ENCODE assay signal across 38 cellular contexts in genomic region chr19:54560881-54561385, GRCh38. TPM values are rescaled to one million over a fixed set of nuclear protein-coding genes. Genes with fewer than 3 reads are reported as not detected.
"Had no signal": no experiment of that assay in that cellular context is flagged by ENCODE, and none has a peak within 500 bp of the region (broad histone marks: within the 10 kb centered on the region; RNA-seq: fewer than 3 reads in every experiment).

No MANE protein-coding gene starts in this region.

- H3K4me1 Mint-ChIP-seq: activated CD4-positive, alpha-beta T cell treated with anti-CD3 and anti-CD28 coated beads, Interleukin-2, amount 10 ng/mL, durations not matched to agents 24 days and 14 days; activated naive CD8-positive, alpha-beta T cell treated with anti-CD3 and anti-CD28 coated beads for 36 hours; brain; nephron; stimulated activated memory B cell treated with anti-CD40 and anti-IgM and Interleukin-4, amounts not matched to agents 10 μg/mL and 1 μg/mL and 100 μg/mL, for 72 hours had no signal

- H3K27ac Mint-ChIP-seq: activated CD4-positive, alpha-beta memory T cell treated with anti-CD3 and anti-CD28 coated beads for 36 hours; activated CD4-positive, alpha-beta T cell treated with anti-CD3 and anti-CD28 coated beads, Interleukin-2, amount 10 ng/mL, durations not matched to agents 24 days and 14 days; activated naive CD4-positive, alpha-beta T cell treated with anti-CD3 and anti-CD28 coated beads for 36 hours; activated naive CD8-positive, alpha-beta T cell treated with anti-CD3 and anti-CD28 coated beads for 36 hours; activated T-helper 1 cell treated with anti-CD3 and anti-CD28 coated beads, Interleukin-12 subunit alpha, Interleukin-12 subunit beta, Interleukin-2, Interleukin-4 antibody, amounts not matched to agents 30 ng/mL and 10 ng/mL and 1 ng/mL, durations not matched to agents 14 hours and 24 hours and 36 hours; brain; nephron; stimulated activated memory B cell treated with anti-CD40 and anti-IgM and Interleukin-4, amounts not matched to agents 10 μg/mL and 1 μg/mL and 100 μg/mL, for 72 hours had no signal

- H3K36me3 Mint-ChIP-seq: activated CD4-positive, alpha-beta memory T cell treated with anti-CD3 and anti-CD28 coated beads for 36 hours; activated naive CD8-positive, alpha-beta T cell treated with anti-CD3 and anti-CD28 coated beads for 36 hours; brain; stimulated activated memory B cell treated with anti-CD40 and anti-IgM and Interleukin-4, amounts not matched to agents 10 μg/mL and 1 μg/mL and 100 μg/mL, for 72 hours had no signal

- H3K9me3 Mint-ChIP-seq: activated CD4-positive, alpha-beta memory T cell treated with anti-CD3 and anti-CD28 coated beads for 36 hours; activated CD4-positive, alpha-beta T cell treated with anti-CD3 and anti-CD28 coated beads, Interleukin-2, amount 10 ng/mL, durations not matched to agents 24 days and 14 days; activated naive CD4-positive, alpha-beta T cell treated with anti-CD3 and anti-CD28 coated beads for 36 hours; activated naive CD8-positive, alpha-beta T cell treated with anti-CD3 and anti-CD28 coated beads for 36 hours; activated T-helper 1 cell treated with anti-CD3 and anti-CD28 coated beads, Interleukin-12 subunit alpha, Interleukin-12 subunit beta, Interleukin-2, Interleukin-4 antibody, amounts not matched to agents 30 ng/mL and 10 ng/mL and 1 ng/mL, durations not matched to agents 14 hours and 24 hours and 36 hours; stimulated activated memory B cell treated with anti-CD40 and anti-IgM and Interleukin-4, amounts not matched to agents 10 μg/mL and 1 μg/mL and 100 μg/mL, for 72 hours had no signal

- DNase-seq: activated CD4-positive, alpha-beta memory T cell treated with anti-CD3 and anti-CD28 coated beads for 36 hours; activated CD4-positive, alpha-beta T cell treated with anti-CD3 and anti-CD28 coated beads, Interleukin-2, amount 10 ng/mL, durations not matched to agents 24 days and 14 days; activated CD4-positive, CD25-positive, alpha-beta regulatory T cell treated with anti-CD3 and anti-CD28 coated beads, Interleukin-2, amount 50 U/mL, for 72 hours; activated CD8-positive, alpha-beta memory T cell treated with anti-CD3 and anti-CD28 coated beads, Interleukin-2, amount 50 U/mL, for 4 hours; activated effector memory CD4-positive, alpha-beta T cell treated with anti-CD3 and anti-CD28 coated beads, Interleukin-2, amount 50 U/mL, for 16 hours; activated naive CD4-positive, alpha-beta T cell treated with anti-CD3 and anti-CD28 coated beads for 36 hours; activated naive CD8-positive, alpha-beta T cell treated with anti-CD3 and anti-CD28 coated beads for 36 hours; activated T-cell treated with anti-CD3 and anti-CD28 coated beads, Interleukin-2, amount 50 U/mL, for 1 hour; aorta; cerebellar nuclear complex; colonic mucosa; dorsolateral prefrontal cortex; effector memory CD4-positive, alpha-beta T cell; left cardiac atrium; mammary epithelial cell; retina; sigmoid colon; small intestine; stimulated activated CD4-positive, alpha-beta T cell treated with anti-CD3 and anti-CD28 coated beads, Interleukin-4, amount 100 ng/mL, for 24 hours; stomach; T-helper 9 cell; thyroid gland; WERI-Rb-1 had no signal

- H3K4me3 Mint-ChIP-seq: activated CD4-positive, alpha-beta memory T cell treated with anti-CD3 and anti-CD28 coated beads for 36 hours; activated CD4-positive, alpha-beta T cell treated with anti-CD3 and anti-CD28 coated beads, Interleukin-2, amount 10 ng/mL, durations not matched to agents 24 days and 14 days; activated naive CD4-positive, alpha-beta T cell treated with anti-CD3 and anti-CD28 coated beads for 36 hours; activated naive CD8-positive, alpha-beta T cell treated with anti-CD3 and anti-CD28 coated beads for 36 hours; activated T-helper 1 cell treated with anti-CD3 and anti-CD28 coated beads, Interleukin-12 subunit alpha, Interleukin-12 subunit beta, Interleukin-2, Interleukin-4 antibody, amounts not matched to agents 30 ng/mL and 10 ng/mL and 1 ng/mL, durations not matched to agents 14 hours and 24 hours and 36 hours; brain; nephron; stimulated activated memory B cell treated with anti-CD40 and anti-IgM and Interleukin-4, amounts not matched to agents 10 μg/mL and 1 μg/mL and 100 μg/mL, for 72 hours had no signal

RNA-seq across cellular contexts. Expression of gene LILRA2, which starts 12.7 kb away (rescaled TPM):
- total RNA-seq: activated CD4-positive, alpha-beta memory T cell treated with anti-CD3 and anti-CD28 coated beads for 36 hours; activated CD4-positive, alpha-beta T cell treated with anti-CD3 and anti-CD28 coated beads, Interleukin-2, amount 10 ng/mL, durations not matched to agents 24 days and 14 days; activated CD8-positive, alpha-beta memory T cell treated with anti-CD3 and anti-CD28 coated beads for 36 hours; activated naive CD4-positive, alpha-beta T cell treated with anti-CD3 and anti-CD28 coated beads for 36 hours; activated naive CD8-positive, alpha-beta T cell treated with anti-CD3 and anti-CD28 coated beads for 36 hours; activated T-helper 1 cell treated with anti-CD3 and anti-CD28 coated beads, Interleukin-12 subunit alpha, Interleukin-12 subunit beta, Interleukin-2, Interleukin-4 antibody, amounts not matched to agents 30 ng/mL and 10 ng/mL and 1 ng/mL, durations not matched to agents 14 hours and 24 hours and 36 hours; cardiac muscle cell; epithelial cell of proximal tubule; fibroblast of lung; fibroblast of villous mesenchyme; hepatocyte; mammary epithelial cell; osteoblast had no signal

RNA-seq across cellular contexts. Expression of gene LILRA1, which starts 32.5 kb away (rescaled TPM):
- total RNA-seq: activated CD4-positive, alpha-beta memory T cell treated with anti-CD3 and anti-CD28 coated beads for 36 hours; activated CD4-positive, alpha-beta T cell treated with anti-CD3 and anti-CD28 coated beads, Interleukin-2, amount 10 ng/mL, durations not matched to agents 24 days and 14 days; activated CD8-positive, alpha-beta memory T cell treated with anti-CD3 and anti-CD28 coated beads for 36 hours; activated naive CD4-positive, alpha-beta T cell treated with anti-CD3 and anti-CD28 coated beads for 36 hours; activated naive CD8-positive, alpha-beta T cell treated with anti-CD3 and anti-CD28 coated beads for 36 hours; activated T-helper 1 cell treated with anti-CD3 and anti-CD28 coated beads, Interleukin-12 subunit alpha, Interleukin-12 subunit beta, Interleukin-2, Interleukin-4 antibody, amounts not matched to agents 30 ng/mL and 10 ng/mL and 1 ng/mL, durations not matched to agents 14 hours and 24 hours and 36 hours; cardiac muscle cell; epithelial cell of proximal tubule; fibroblast of lung; fibroblast of villous mesenchyme; hepatocyte; mammary epithelial cell; osteoblast; stomach had no signal

RNA-seq across cellular contexts. Expression of gene LAIR2, which starts 58.3 kb away (rescaled TPM):
- total RNA-seq: activated CD4-positive, alpha-beta memory T cell treated with anti-CD3 and anti-CD28 coated beads for 36 hours; cardiac muscle cell; epithelial cell of proximal tubule; fibroblast of lung; fibroblast of villous mesenchyme; gastroesophageal sphincter; hepatocyte; mammary epithelial cell; mucosa of gallbladder; osteoblast; prostate gland; sigmoid colon; stomach; thyroid gland; upper lobe of right lung had no signal
